Comparison of ENCODE assay signal across 8 cellular contexts in the genomic region with DNA sequence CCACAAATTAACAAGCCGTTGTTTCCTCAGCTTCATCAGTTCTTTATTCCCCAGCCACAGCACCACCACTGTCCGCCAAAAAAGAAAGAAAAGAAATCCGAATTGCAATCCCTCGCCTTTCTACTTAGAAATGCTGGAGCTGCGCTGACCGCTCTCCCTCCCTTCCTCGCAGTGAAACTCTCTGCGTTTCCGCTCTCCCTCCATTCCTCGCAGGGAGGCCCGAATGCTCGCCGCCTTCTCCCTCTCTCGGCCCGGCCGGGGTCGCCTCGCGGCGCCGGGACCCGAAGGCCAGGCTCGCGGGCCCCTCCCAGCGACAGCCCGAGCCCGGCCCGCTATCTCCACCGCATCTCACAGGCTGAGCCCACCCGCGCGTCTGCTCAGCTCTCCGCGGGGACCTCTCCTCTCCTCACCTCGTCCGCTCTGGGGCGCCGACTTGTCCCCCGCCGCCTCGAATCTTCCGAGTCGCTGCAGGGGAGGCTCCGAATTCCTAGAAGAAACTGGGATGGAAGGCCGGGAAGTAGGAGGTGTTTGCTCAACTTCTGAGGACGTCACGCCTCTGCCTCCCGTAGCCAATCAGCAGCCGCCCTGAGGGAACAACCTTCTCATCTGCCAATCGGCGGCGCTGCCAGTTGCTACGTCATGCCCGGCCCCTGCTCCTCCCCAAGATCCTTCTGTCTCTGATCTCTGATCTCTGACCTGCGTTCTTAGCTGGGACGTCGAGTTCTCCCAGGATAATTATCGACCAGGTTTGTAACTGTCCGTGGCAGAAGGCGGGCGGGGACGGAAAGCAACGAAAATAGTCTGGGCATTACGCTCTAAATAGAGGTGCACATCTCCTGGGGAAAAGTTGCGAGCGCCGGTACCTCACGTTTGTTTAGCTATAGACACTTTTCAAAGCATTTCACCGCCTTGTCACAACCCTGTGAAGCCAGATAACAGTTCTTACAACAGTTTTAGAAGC. TPM values are rescaled to one million over a fixed set of nuclear protein-coding genes. Genes with fewer than 3 reads are reported as not detected.
DNase-seq lines count a peak whose midpoint lies in the region; ATAC-seq and TF ChIP-seq lines count a peak whose summit lies in the region.

A gene (minus strand): TSS at position 499 of the 961 bp plus-strand sequence. CDS start 10,523 bp downstream, outside the sequence.

- no peak for TF ChIP-seq POLR2A in breast epithelium (IDR thresholded peaks at IDR 0.05)
- TF ChIP-seq POLR2A in sigmoid colon (IDR thresholded peaks at IDR 0.05) = peak; percentile 69 to 72

- H3K27me3 ChIP-seq in breast epithelium (no peaks in the 10 kb centered on the region), iPS-15b (ENCODE audit: control insufficient read depth, insufficient read depth, low read length) (no peaks in the 10 kb centered on the region), sigmoid colon (no peaks in the 10 kb centered on the region)

- 0 out of 3 replicates have a peak, but pooled peaks have one; percentile 4 for TF ChIP-seq CTCF in GM12872 (IDR thresholded peaks at IDR 0.05; ENCODE audit: insufficient read depth, low read depth, low read length)
- no peak for TF ChIP-seq CTCF in WI38 (IDR thresholded peaks at IDR 0.05; ENCODE audit: low read depth, low read length)
- no peak for TF ChIP-seq CTCF in breast epithelium (IDR thresholded peaks at IDR 0.05)
- TF ChIP-seq CTCF in sigmoid colon (IDR thresholded peaks at IDR 0.05) = no peak

- H3K4me3 ChIP-seq in WI38 (ENCODE audit: low read depth, low read length) (peak within 1 kb of the TSS; percentile 92), breast epithelium (peak within 1 kb of the TSS; percentile 77 to 95 (median 92)), iPS-15b (ENCODE audit: low read depth, low read length) (peak within 1 kb of the TSS; percentile 95), sigmoid colon (peak within 1 kb of the TSS; percentile 80 to 91 (median 88))

- peak within 1 kb of the TSS; percentile 93 for H3K9ac ChIP-seq in iPS-15b (ENCODE audit: low read depth, low read length)

- H3K9me3 ChIP-seq in breast epithelium = no peaks in the 10 kb centered on the region
- no peaks in the 10 kb centered on the region for H3K9me3 ChIP-seq in iPS-15b (ENCODE audit: control insufficient read depth, insufficient read depth, low read length)
- H3K9me3 ChIP-seq in sigmoid colon = no peaks in the 10 kb centered on the region

- H3K4me1 ChIP-seq in breast epithelium (no peaks in the 10 kb centered on the region), iPS-15b (ENCODE audit: control insufficient read depth, insufficient read depth, low read length) (peaks cover 22% of the 10 kb centered on the region), sigmoid colon (peaks cover 0 to 21% (median 10%) of the 10 kb centered on the region in 4 donors)

- peak within 1 kb of the TSS; percentile 97 to 99 for H3K27ac ChIP-seq in breast epithelium
- H3K27ac ChIP-seq in sigmoid colon = peak within 1 kb of the TSS; percentile 91 to 99 (median 97)

- peak in 3 of 4 donors; percentile 30 to 91 (median 31) for TF ChIP-seq EP300 in sigmoid colon (IDR thresholded peaks at IDR 0.05)

- peak; percentile 93 for DNase-seq in NCI-H1694 (lab: John Stamatoyannopoulos, UW)
- peak; percentile 98 for DNase-seq in breast epithelium (ENCODE audit: low spot score in 2 of 2)
- DNase-seq in sigmoid colon = peak; percentile 100
- no peak for DNase-seq in KG1 (lab: John Stamatoyannopoulos, UW)

- WGBS in sigmoid colon, 2 donors = 1% methylated on average over 69 of the region's 69 CpGs

- no peaks in the 10 kb centered on the region for H3K36me3 ChIP-seq in breast epithelium
- no peaks in the 10 kb centered on the region for H3K36me3 ChIP-seq in iPS-15b (ENCODE audit: control insufficient read depth, insufficient read depth, low read length)
- H3K36me3 ChIP-seq in sigmoid colon = no peaks in the 10 kb centered on the region

- ATAC-seq in HG02763 (IDR thresholded peaks at IDR 0.05; ENCODE audit: unreplicated experiment) = peak; percentile 100

- intact Hi-C loops in breast epithelium (cut with DNase I; ENCODE audit: low total_unique reads) (no loop called here), sigmoid colon (cut with DNase I) (loop anchor here (10.0 kb wide), 1 partner anchor 1411 kb away; a partner anchor contains a TSS)

RNA-seq across cellular contexts. Expression of the gene that starts here (rescaled TPM):
- total RNA-seq in breast epithelium (10 to 100 TPM; 50.1 to 81.4 (median 60.6) TPM), sigmoid colon (10 to 100 TPM; 24.3 to 40.0 (median 27.0) TPM)
- 1 to 10 TPM in 2 of 3 donors, under 1 TPM in 1; 0.92 to 5.6 (median 2.4) TPM for polyA plus RNA-seq in sigmoid colon
